In genomic region chr22:49948573-49948957, GRCh38 we compare ENCODE assay signal across 18 cellular contexts. TPM values are rescaled to one million over a fixed set of nuclear protein-coding genes. Genes with fewer than 3 reads are reported as not detected.
DNase-seq lines count a peak whose midpoint lies in the region; ATAC-seq and TF ChIP-seq lines count a peak whose summit lies in the region.
"Had no signal": no experiment of that assay in that cellular context is flagged by ENCODE, and none has a peak within 500 bp of the region (broad histone marks: within the 10 kb centered on the region; RNA-seq: fewer than 3 reads in every experiment).

No MANE protein-coding gene starts in this region.

- H3K27ac ChIP-seq in duodenal mucosa (ENCODE audit: low read depth, low read length) (peak overlapping the region; percentile 93), upper lobe of left lung (peak overlapping the region; percentile 80 to 99 (median 91))

- DNase-seq in NT2/D1 (ENCODE audit: low read depth, low spot score) (no peak), mucosa of descending colon (no peak), upper lobe of left lung (no peak), foreskin fibroblast (no peak)
- DNase-seq: activated CD4-positive, alpha-beta T cell treated with anti-CD3 and anti-CD28 coated beads, Interleukin-2, amount 50 U/mL, for 48 hours; activated T-cell treated with anti-CD3 and anti-CD28 coated beads, Interleukin-2, amount 50 U/mL, for 24 hours; dorsolateral prefrontal cortex; HFFc6; hippocampal formation; NCI-H1930; NCI-H524; posterior cingulate gyrus; SK-N-SH; stimulated activated CD4-positive, alpha-beta T cell treated with anti-CD3 and anti-CD28 coated beads, Interleukin-12 subunit alpha, Interleukin-12 subunit beta, amount 100 ng/mL, for 4 hours; stimulated activated naive CD4-positive, alpha-beta T cell treated with Interleukin-2 at 50 U/mL for 16 hours had no signal

- H3K9ac ChIP-seq in NT2/D1 (ENCODE audit: insufficient read length, low read depth) (peak overlapping the region; percentile 21), duodenal mucosa (ENCODE audit: low read depth in 1 of 2, low read length in 2 of 2) (peak overlapping the region; percentile 73 to 97)
- H3K9ac ChIP-seq: SK-N-SH had no signal

- H3K4me1 ChIP-seq in NT2/D1 (ENCODE audit: insufficient read depth, insufficient read length) (peaks cover 38% of the 10 kb centered on the region), duodenal mucosa (ENCODE audit: control insufficient read depth in 1 of 2, insufficient read depth in 2 of 2, low read length in 2 of 2) (peaks cover 46 to 53% of the 10 kb centered on the region in 2 donors), mucosa of descending colon (ENCODE audit: low read depth) (peaks cover 44% of the 10 kb centered on the region), upper lobe of left lung (peaks cover 29 to 62% (median 43%) of the 10 kb centered on the region in 4 donors)

- no peak for TF ChIP-seq POLR2A in upper lobe of left lung (IDR thresholded peaks at IDR 0.05)

- H3K36me3 ChIP-seq in NT2/D1 (ENCODE audit: insufficient read depth, insufficient read length, low read length) (no peaks in the 10 kb centered on the region), duodenal mucosa (ENCODE audit: control insufficient read depth in 1 of 2, insufficient read depth in 2 of 2, low read length in 2 of 2) (no peaks in the 10 kb centered on the region), mucosa of descending colon (ENCODE audit: low read depth) (no peaks in the 10 kb centered on the region), upper lobe of left lung (no peaks in the 10 kb centered on the region)

- H3K4me3 ChIP-seq in NT2/D1 (ENCODE audit: insufficient read length, low read depth) (no peak overlapping the region), duodenal mucosa (ENCODE audit: low read depth in 1 of 2, low read length in 2 of 2) (peak overlapping the region; percentile 38 to 75), mucosa of descending colon (peak overlapping the region; percentile 23), upper lobe of left lung (peak overlapping the region in 3 of 4 donors; percentile 43 to 49 (median 46)), foreskin fibroblast (ENCODE audit: low read depth in 1 of 2, low read length in 2 of 2) (no peak overlapping the region)
- H3K4me3 ChIP-seq: dorsolateral prefrontal cortex had no signal

- H3K27me3 ChIP-seq in NT2/D1 (ENCODE audit: insufficient read depth, insufficient read length): no peaks in the 10 kb centered on the region
- no peaks in the 10 kb centered on the region for H3K27me3 ChIP-seq in duodenal mucosa (ENCODE audit: control insufficient read depth in 1 of 2, insufficient read depth in 2 of 2, low read length in 2 of 2)
- H3K27me3 ChIP-seq in upper lobe of left lung: no peaks in the 10 kb centered on the region
- H3K27me3 ChIP-seq: dorsolateral prefrontal cortex had no signal

- no peak for TF ChIP-seq EP300 in upper lobe of left lung (IDR thresholded peaks at IDR 0.05)

- 86 to 100% methylated on average over 1 to 3 of the region's 8 CpGs for WGBS in upper lobe of left lung, 2 donors

- H3K9me3 ChIP-seq in NT2/D1 (ENCODE audit: insufficient read depth, low read length): no peaks in the 10 kb centered on the region
- H3K9me3 ChIP-seq in duodenal mucosa (ENCODE audit: control insufficient read depth in 1 of 2, low read length in 2 of 2): no peaks in the 10 kb centered on the region
- no peaks in the 10 kb centered on the region for H3K9me3 ChIP-seq in mucosa of descending colon
- H3K9me3 ChIP-seq in upper lobe of left lung: no peaks in the 10 kb centered on the region
- H3K9me3 ChIP-seq: SK-N-SH had no signal

- TF ChIP-seq CTCF in mucosa of descending colon (IDR thresholded peaks at IDR 0.05) (no peak), upper lobe of left lung (IDR thresholded peaks at IDR 0.05) (no peak), foreskin fibroblast (IDR thresholded peaks at IDR 0.05; ENCODE audit: low read depth, low read length) (no peak)

- intact Hi-C loops in mucosa of descending colon (cut with DNase I, micrococcal nuclease): no loop called here

- ATAC-seq in mucosa of descending colon: peak; percentile 2
- ATAC-seq in upper lobe of left lung (ENCODE audit: low FRiP score in 2 of 2): no peak
- ATAC-seq in HG02885 (IDR thresholded peaks at IDR 0.05; ENCODE audit: poor library complexity, unreplicated experiment): no peak
- no peak for ATAC-seq in HG03469 (IDR thresholded peaks at IDR 0.05; ENCODE audit: unreplicated experiment)

RNA-seq across cellular contexts. Expression of gene PIM3, which starts 12.0 kb away (rescaled TPM):
- total RNA-seq in mucosa of descending colon (100 to 1,000 TPM in 1 of 3 donors, 10 to 100 TPM in 2; 56.4 to 106 (median 58.7) TPM), upper lobe of left lung (100 to 1,000 TPM; 131 to 246 (median 156) TPM)

RNA-seq across cellular contexts. Expression of gene CRELD2, which starts 30.1 kb away (rescaled TPM):
- total RNA-seq in mucosa of descending colon (10 to 100 TPM; 27.6 to 57.6 (median 32.2) TPM), upper lobe of left lung (10 to 100 TPM; 31.2 to 72.6 (median 46.9) TPM)

RNA-seq across cellular contexts. Expression of gene ALG12, which starts 30.3 kb away (rescaled TPM):
- total RNA-seq in mucosa of descending colon (10 to 100 TPM; 21.7 to 28.7 (median 25.5) TPM), upper lobe of left lung (10 to 100 TPM; 14.2 to 32.5 (median 22.3) TPM)

Comparison
In these comparisons a context has a peak if more than half of its experiments do, and no peak if none do; other contexts are left out.
1. H3K4me3 ChIP-seq: peak in duodenal mucosa (2 of 2), mucosa of descending colon (single experiment) and upper lobe of left lung (3 of 4); none in NT2/D1 (single experiment) and foreskin fibroblast (0 of 2).